Comparison of ENCODE assay signal across 1 cellular context in the genomic region with DNA sequence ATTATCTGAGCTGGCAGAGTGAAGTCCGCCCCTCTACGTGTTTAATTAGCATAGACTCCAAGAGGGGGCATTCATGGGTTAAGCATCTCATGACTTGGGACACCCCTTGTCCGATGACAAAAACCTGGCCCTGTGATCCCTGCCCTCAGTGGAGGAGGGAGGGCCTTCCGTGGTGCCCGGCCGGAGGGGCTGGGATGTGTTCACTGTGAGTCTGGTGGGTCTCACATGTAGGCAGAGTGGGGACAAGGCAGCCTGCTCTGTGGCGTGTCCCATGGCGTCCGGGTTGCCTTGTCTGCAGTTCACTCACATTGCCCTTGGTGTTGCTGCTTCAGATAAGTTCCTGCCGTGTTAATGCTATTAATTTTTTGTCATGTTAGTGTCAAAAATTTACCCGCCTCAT.
TF ChIP-seq lines count a peak whose summit lies in the region.

No MANE protein-coding gene starts in this region.

TF ChIP-seq in GM23338, 12 proteins besides CTCF, POLR2A, EP300 and RAD21 (continued from another document):
- TF ChIP-seq EZH2phosphoT487 (IDR thresholded peaks at IDR 0.05; ENCODE audit: unreplicated experiment) (no peak), NANOG (IDR thresholded peaks at IDR 0.05; ENCODE audit: borderline replicate concordance) (no peak)
